12 cellular contexts compared by ENCODE assay signal in the genomic region with DNA sequence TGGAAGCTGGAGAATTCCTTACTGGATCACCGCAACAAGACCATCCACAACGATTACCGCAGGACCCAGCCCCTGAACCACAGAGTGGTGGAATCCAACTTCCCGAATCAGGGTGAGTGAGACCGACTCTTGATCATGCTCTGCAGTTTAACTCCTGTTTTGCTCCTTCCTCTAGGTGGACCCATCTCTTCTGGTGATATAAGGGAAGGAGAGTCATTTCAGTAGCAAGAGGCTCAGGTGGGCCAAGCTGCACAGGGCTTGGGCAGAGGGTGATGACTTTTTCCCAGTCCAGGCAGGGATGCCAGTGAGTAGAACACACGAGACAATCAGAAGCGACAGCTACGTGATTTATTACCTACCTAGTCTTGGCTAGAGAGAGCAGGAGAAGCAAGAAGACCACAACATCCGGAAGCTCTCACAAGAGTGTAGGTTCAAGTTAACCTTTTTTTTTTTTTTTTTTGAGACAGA. TPM values are rescaled to one million over a fixed set of nuclear protein-coding genes. Genes with fewer than 3 reads are reported as not detected.
DNase-seq lines count a peak whose midpoint lies in the region; ATAC-seq and TF ChIP-seq lines count a peak whose summit lies in the region.
"Had no signal": no experiment of that assay in that cellular context is flagged by ENCODE, and none has a peak within 500 bp of the region (broad histone marks: within the 10 kb centered on the region; RNA-seq: fewer than 3 reads in every experiment).

No MANE protein-coding gene starts in this region.

- CTCF ChIA-PET in activated naive CD4-positive, alpha-beta T cell treated with anti-CD3 and anti-CD28 coated beads, Interleukin-2, amount 10 ng/mL, durations not matched to agents 7 days and 5 days (lab: Charles Lee), result interaction anchor here (0.7 to 9.8 kb wide), 5 partner anchors 16 to 53 kb away, joined by 3 to 82 read pairs (median 11); no protein-coding TSS in a partner anchor

- peak overlapping the region; percentile 99 for H3K4me3 Mint-ChIP-seq in activated naive CD4-positive, alpha-beta T cell treated with anti-CD3 and anti-CD28 coated beads, Interleukin-2, amount 10 ng/mL, durations not matched to agents 7 days and 5 days
- H3K4me3 Mint-ChIP-seq: nephron had no signal

- DNase-seq in activated CD8-positive, alpha-beta memory T cell treated with anti-CD3 and anti-CD28 coated beads, Interleukin-2, amount 50 U/mL, for 48 hours, result peak; percentile 69
- DNase-seq in activated CD8-positive, alpha-beta memory T cell treated with anti-CD3 and anti-CD28 coated beads, Interleukin-2, amount 50 U/mL, for 4 hours, result no peak
- DNase-seq in NOMO-1 (lab: John Stamatoyannopoulos, UW; ENCODE audit: unreplicated experiment in 2 of 2) (peak; percentile 72 to 90), uterus (no peak)
- peak; percentile 75 for DNase-seq in activated naive CD4-positive, alpha-beta T cell treated with anti-CD3 and anti-CD28 coated beads, Interleukin-2, amount 10 ng/mL, durations not matched to agents 7 days and 5 days
- peak; percentile 67 for DNase-seq in stimulated activated CD8-positive, alpha-beta memory T cell treated with anti-CD3 and anti-CD28 coated beads, Interleukin-4, amount 100 ng/mL, for 48 hours
- DNase-seq: NCI-H524 treated with DMSO at 0.1 percent for 48 hours had no signal

- no peaks in the 10 kb centered on the region for H3K9me3 Mint-ChIP-seq in activated naive CD4-positive, alpha-beta T cell treated with anti-CD3 and anti-CD28 coated beads, Interleukin-2, amount 10 ng/mL, durations not matched to agents 7 days and 5 days

- H3K27ac Mint-ChIP-seq in activated naive CD4-positive, alpha-beta T cell treated with anti-CD3 and anti-CD28 coated beads, Interleukin-2, amount 10 ng/mL, durations not matched to agents 7 days and 5 days, result peak overlapping the region; percentile 96
- H3K27ac Mint-ChIP-seq: nephron had no signal

- intact Hi-C loops in uterus (cut with DNase I; ENCODE audit: low total_unique reads), result no loop called here

- no peaks in the 10 kb centered on the region for H3K36me3 ChIP-seq in uterus

- H3K9me3 ChIP-seq in uterus, result no peaks in the 10 kb centered on the region

- no peak overlapping the region for H3K27ac ChIP-seq in uterus
- H3K27ac ChIP-seq: KMS-11 had no signal

- TF ChIP-seq POLR2A in uterus (IDR thresholded peaks at IDR 0.05), result no peak

- no peaks in the 10 kb centered on the region for H3K4me1 ChIP-seq in uterus

- H3K36me3 Mint-ChIP-seq in activated naive CD4-positive, alpha-beta T cell treated with anti-CD3 and anti-CD28 coated beads, Interleukin-2, amount 10 ng/mL, durations not matched to agents 7 days and 5 days, result peaks cover 42% of the 10 kb centered on the region

- TF ChIP-seq CTCF in uterus (IDR thresholded peaks at IDR 0.05), result no peak

- no peak overlapping the region for H3K4me3 ChIP-seq in uterus

- no peaks in the 10 kb centered on the region for H3K27me3 ChIP-seq in uterus

- peaks cover 47% of the 10 kb centered on the region for H3K4me1 Mint-ChIP-seq in activated naive CD4-positive, alpha-beta T cell treated with anti-CD3 and anti-CD28 coated beads, Interleukin-2, amount 10 ng/mL, durations not matched to agents 7 days and 5 days
- H3K4me1 Mint-ChIP-seq: nephron had no signal

- ATAC-seq in HG03196 (IDR thresholded peaks at IDR 0.05; ENCODE audit: unreplicated experiment) (no peak), GM21390 (IDR thresholded peaks at IDR 0.05; ENCODE audit: unreplicated experiment) (no peak)

- no peaks in the 10 kb centered on the region for H3K27me3 Mint-ChIP-seq in activated naive CD4-positive, alpha-beta T cell treated with anti-CD3 and anti-CD28 coated beads, Interleukin-2, amount 10 ng/mL, durations not matched to agents 7 days and 5 days

RNA-seq across cellular contexts. Expression of a gene that starts 25.2 kb away (rescaled TPM):
- not detected for total RNA-seq in uterus
- total RNA-seq: urinary bladder had no signal

RNA-seq across cellular contexts. Expression of a gene that starts 55.3 kb away (rescaled TPM):
- total RNA-seq in uterus, result not detected
- total RNA-seq: urinary bladder had no signal

Comparison
In these comparisons a context has a peak if more than half of its experiments do, and no peak if none do; other contexts are left out.
1. DNase-seq: peak in activated CD8-positive, alpha-beta memory T cell treated with anti-CD3 and anti-CD28 coated beads, Interleukin-2, amount 50 U/mL, for 48 hours (single experiment), NOMO-1 (2 of 2), activated naive CD4-positive, alpha-beta T cell treated with anti-CD3 and anti-CD28 coated beads, Interleukin-2, amount 10 ng/mL, durations not matched to agents 7 days and 5 days (single experiment) and stimulated activated CD8-positive, alpha-beta memory T cell treated with anti-CD3 and anti-CD28 coated beads, Interleukin-4, amount 100 ng/mL, for 48 hours (single experiment); none in activated CD8-positive, alpha-beta memory T cell treated with anti-CD3 and anti-CD28 coated beads, Interleukin-2, amount 50 U/mL, for 4 hours (single experiment) and uterus (0 of 2).